Comparison of ENCODE assay signal across 28 cellular contexts in the genomic region with DNA sequence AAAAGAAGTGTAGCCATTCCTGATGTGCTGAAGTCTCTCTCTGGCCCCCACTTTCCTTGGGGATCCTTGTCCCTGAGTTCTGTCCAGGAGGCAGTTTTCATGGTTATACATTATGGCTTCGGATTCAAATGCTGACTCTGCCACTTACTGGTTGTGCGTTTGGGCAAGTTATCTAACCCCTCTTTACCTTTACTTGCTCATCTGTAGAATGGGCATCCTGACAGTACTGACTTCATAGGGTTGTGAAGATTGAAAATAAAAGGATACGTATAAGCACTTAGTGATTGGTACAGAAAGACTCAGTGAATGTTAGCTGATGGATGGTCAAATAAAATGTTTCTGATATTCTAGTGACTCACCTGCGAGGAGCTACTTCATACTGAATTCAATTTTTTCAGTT.
"Had no signal": no experiment of that assay in that cellular context is flagged by ENCODE, and none has a peak within 500 bp of the region (broad histone marks: within the 10 kb centered on the region; RNA-seq: fewer than 3 reads in every experiment).

No MANE protein-coding gene starts in this region.

- H3K27ac Mint-ChIP-seq: activated naive CD4-positive, alpha-beta T cell treated with anti-CD3 and anti-CD28 coated beads, Interleukin-2, amount 10 ng/mL, durations not matched to agents 7 days and 5 days; activated naive CD8-positive, alpha-beta T cell treated with anti-CD3 and anti-CD28 coated beads, Interleukin-2, amount 10 ng/mL, durations not matched to agents 7 days and 5 days; natural killer cell had no signal

- FAIRE-seq: endothelial cell of umbilical vein, islet of Langerhans, TTC549 had no signal

- H3K4me3 ChIP-seq: ascending aorta, heart right ventricle, left lung, lower lobe of right lung, testis, transverse colon had no signal

- H3K4me1 ChIP-seq: testis had no signal

- H3K9me3 Mint-ChIP-seq: activated naive CD4-positive, alpha-beta T cell treated with anti-CD3 and anti-CD28 coated beads, Interleukin-2, amount 10 ng/mL, durations not matched to agents 7 days and 5 days; natural killer cell had no signal

- H3K4me3 Mint-ChIP-seq: activated naive CD4-positive, alpha-beta T cell treated with anti-CD3 and anti-CD28 coated beads, Interleukin-2, amount 10 ng/mL, durations not matched to agents 7 days and 5 days; activated naive CD8-positive, alpha-beta T cell treated with anti-CD3 and anti-CD28 coated beads, Interleukin-2, amount 10 ng/mL, durations not matched to agents 7 days and 5 days; natural killer cell had no signal

- ATAC-seq: esophagus mucosa; heart right ventricle; left lung; lower lobe of right lung; natural killer cell; right cardiac atrium; stimulated activated naive CD8-positive, alpha-beta T cell treated with anti-CD3 and anti-CD28 coated beads, Interleukin-15, Interleukin-2, amounts not matched to agents 100 U/mL and 50 U/mL, for 24 hours had no signal

- H3K27ac ChIP-seq: heart right ventricle, lower lobe of right lung, testis, transverse colon, VCaP had no signal

- DNase-seq: activated CD4-positive, alpha-beta T cell treated with anti-CD3 and anti-CD28 coated beads for 4 hours; activated CD4-positive, alpha-beta T cell treated with anti-CD3 and anti-CD28 coated beads, Interleukin-2, amount 50 U/mL, for 4 hours; activated gamma-delta T cell; activated naive CD4-positive, alpha-beta T cell treated with anti-CD3 and anti-CD28 coated beads, Interleukin-2, amount 10 ng/mL, durations not matched to agents 7 days and 5 days; activated naive CD8-positive, alpha-beta T cell treated with anti-CD3 and anti-CD28 coated beads, Interleukin-2, amount 10 ng/mL, durations not matched to agents 7 days and 5 days; activated T-cell treated with anti-CD3 and anti-CD28 coated beads for 4 hours; brain microvascular endothelial cell; caudate nucleus; foreskin melanocyte; heart right ventricle; left lung; lower lobe of right lung; mesendoderm; natural killer cell; posterior cingulate gyrus; right cardiac atrium; stimulated activated CD4-positive, alpha-beta T cell treated with anti-CD3 and anti-CD28 coated beads, Interleukin-12 subunit alpha, Interleukin-12 subunit beta, amount 100 ng/mL, for 4 hours; stimulated activated CD4-positive, alpha-beta T cell treated with anti-CD3 and anti-CD28 coated beads, Interleukin-4, amount 100 ng/mL, for 1 hour; stimulated activated naive CD8-positive, alpha-beta T cell treated with anti-CD3 and anti-CD28 coated beads, Interleukin-15, Interleukin-2, amounts not matched to agents 100 U/mL and 50 U/mL, for 24 hours; T-helper 9 cell; testis; transverse colon had no signal

- H3K9me3 ChIP-seq: ascending aorta, left lung, lower lobe of right lung, testis, transverse colon had no signal

- H3K27me3 ChIP-seq: ascending aorta, brain microvascular endothelial cell, heart right ventricle, left lung, testis, transverse colon had no signal

- H3K36me3 Mint-ChIP-seq: natural killer cell had no signal

- H3K36me3 ChIP-seq: brain microvascular endothelial cell, transverse colon had no signal

- H3K27me3 Mint-ChIP-seq: activated naive CD4-positive, alpha-beta T cell treated with anti-CD3 and anti-CD28 coated beads, Interleukin-2, amount 10 ng/mL, durations not matched to agents 7 days and 5 days; activated naive CD8-positive, alpha-beta T cell treated with anti-CD3 and anti-CD28 coated beads, Interleukin-2, amount 10 ng/mL, durations not matched to agents 7 days and 5 days had no signal
